In the genomic region with DNA sequence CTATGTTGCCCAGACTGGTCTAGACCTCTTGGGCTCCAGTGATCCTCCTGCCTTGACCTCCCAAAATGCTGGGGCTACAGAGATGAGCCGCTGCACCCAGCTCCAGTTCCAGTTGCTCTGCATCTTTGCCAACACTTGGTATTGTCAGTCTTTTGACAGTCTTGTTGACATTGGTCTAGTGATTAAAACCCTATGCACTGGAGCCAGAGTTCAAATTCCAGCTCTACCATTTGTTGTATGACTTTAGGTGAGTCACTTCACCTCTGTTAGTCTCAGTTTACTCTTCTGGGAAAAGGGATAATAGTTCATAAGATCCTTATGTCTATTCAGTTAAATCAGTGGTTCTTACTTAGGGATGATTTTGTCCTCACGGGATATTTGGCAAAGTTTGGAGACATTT, we compare ENCODE assay signal across 1 cellular context.
A peak's percentile ranks its signal among the peaks of the same experiment; 100 is the strongest.
TF ChIP-seq lines count a peak whose summit lies in the region.

No MANE protein-coding gene starts in this region.

TF ChIP-seq in K562, 482 proteins besides CTCF, POLR2A, EP300 and RAD21:
- TF ChIP-seq TOE1 (IDR thresholded peaks at IDR 0.05; ENCODE audit: borderline replicate concordance), result no peak
- no peak for TF ChIP-seq TOE1 (CRISPR knock-in tag; IDR thresholded peaks at IDR 0.05; ENCODE audit: borderline replicate concordance, low read depth)
- peak; percentile 38; the same call in 1 of the 2 replicates for TF ChIP-seq BCOR (IDR thresholded peaks at IDR 0.05)
- TF ChIP-seq, protein P1, sequence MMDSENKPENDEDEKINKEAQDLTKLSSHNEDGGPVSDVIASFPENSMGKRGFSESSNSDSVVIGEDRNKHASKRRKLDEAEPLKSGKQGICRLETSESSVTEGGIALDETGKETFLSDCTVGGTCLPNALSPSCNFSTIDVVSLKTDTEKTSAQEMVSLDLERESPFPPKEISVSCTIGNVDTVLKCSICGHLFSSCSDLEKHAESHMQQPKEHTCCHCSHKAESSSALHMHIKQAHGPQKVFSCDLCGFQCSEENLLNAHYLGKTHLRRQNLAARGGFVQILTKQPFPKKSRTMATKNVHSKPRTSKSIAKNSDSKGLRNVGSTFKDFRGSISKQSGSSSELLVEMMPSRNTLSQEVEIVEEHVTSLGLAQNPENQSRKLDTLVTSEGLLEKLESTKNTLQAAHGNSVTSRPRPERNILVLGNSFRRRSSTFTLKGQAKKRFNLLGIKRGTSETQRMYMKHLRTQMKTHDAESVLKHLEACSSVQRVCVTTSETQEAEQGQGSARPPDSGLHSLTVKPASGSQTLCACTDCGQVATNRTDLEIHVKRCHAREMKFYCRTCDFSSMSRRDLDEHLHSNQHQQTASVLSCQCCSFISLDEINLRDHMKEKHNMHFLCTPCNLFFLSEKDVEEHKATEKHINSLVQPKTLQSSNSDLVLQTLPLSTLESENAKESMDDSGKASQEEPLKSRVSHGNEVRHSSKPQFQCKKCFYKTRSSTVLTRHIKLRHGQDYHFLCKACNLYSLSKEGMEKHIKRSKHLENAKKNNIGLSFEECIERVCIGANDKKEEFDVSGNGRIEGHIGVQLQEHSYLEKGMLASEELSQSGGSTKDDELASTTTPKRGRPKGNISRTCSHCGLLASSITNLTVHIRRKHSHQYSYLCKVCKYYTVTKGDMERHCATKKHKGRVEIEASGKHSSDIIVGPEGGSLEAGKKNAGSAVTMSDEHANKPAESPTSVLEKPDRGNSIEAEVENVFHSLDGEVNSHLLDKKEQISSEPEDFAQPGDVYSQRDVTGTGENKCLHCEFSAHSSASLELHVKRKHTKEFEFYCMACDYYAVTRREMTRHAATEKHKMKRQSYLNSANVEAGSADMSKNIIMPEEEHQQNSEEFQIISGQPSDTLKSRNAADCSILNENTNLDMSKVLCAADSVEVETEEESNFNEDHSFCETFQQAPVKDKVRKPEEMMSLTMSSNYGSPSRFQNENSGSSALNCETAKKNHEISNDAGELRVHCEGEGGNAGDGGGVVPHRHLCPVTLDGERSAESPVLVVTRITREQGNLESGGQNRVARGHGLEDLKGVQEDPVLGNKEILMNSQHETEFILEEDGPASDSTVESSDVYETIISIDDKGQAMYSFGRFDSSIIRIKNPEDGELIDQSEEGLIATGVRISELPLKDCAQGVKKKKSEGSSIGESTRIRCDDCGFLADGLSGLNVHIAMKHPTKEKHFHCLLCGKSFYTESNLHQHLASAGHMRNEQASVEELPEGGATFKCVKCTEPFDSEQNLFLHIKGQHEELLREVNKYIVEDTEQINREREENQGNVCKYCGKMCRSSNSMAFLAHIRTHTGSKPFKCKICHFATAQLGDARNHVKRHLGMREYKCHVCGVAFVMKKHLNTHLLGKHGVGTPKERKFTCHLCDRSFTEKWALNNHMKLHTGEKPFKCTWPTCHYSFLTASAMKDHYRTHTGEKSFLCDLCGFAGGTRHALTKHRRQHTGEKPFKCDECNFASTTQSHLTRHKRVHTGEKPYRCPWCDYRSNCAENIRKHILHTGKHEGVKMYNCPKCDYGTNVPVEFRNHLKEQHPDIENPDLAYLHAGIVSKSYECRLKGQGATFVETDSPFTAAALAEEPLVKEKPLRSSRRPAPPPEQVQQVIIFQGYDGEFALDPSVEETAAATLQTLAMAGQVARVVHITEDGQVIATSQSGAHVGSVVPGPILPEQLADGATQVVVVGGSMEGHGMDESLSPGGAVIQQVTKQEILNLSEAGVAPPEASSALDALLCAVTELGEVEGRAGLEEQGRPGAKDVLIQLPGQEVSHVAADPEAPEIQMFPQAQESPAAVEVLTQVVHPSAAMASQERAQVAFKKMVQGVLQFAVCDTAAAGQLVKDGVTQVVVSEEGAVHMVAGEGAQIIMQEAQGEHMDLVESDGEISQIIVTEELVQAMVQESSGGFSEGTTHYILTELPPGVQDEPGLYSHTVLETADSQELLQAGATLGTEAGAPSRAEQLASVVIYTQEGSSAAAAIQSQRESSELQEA (IDR thresholded peaks at IDR 0.05; ENCODE audit: low read depth), result 0 out of 2 replicates have a peak, but pooled peaks have one; percentile 36
- peak; percentile 17 for TF ChIP-seq ZFP36 (IDR thresholded peaks at IDR 0.05; ENCODE audit: low read depth, low read length, partially characterized antibody)
